ENCODE assay signal across 9 cellular contexts in genomic region chr15:34721802-34722795, GRCh38. TPM values are rescaled to one million over a fixed set of nuclear protein-coding genes. Genes with fewer than 3 reads are reported as not detected.
DNase-seq lines count a peak whose midpoint lies in the region; ATAC-seq lines count a peak whose summit lies in the region.
"Had no signal": no experiment of that assay in that cellular context is flagged by ENCODE, and none has a peak within 500 bp of the region (broad histone marks: within the 10 kb centered on the region; RNA-seq: fewer than 3 reads in every experiment).

No MANE protein-coding gene starts in this region.

- peak overlapping the region; percentile 19 to 31 for H3K27ac ChIP-seq in esophagus (ENCODE audit: low read depth in 2 of 2, low read length in 1 of 2)
- H3K27ac ChIP-seq: epithelial cell of prostate had no signal

- H3K27me3 ChIP-seq in esophagus (ENCODE audit: control insufficient read depth in 1 of 2, insufficient read depth in 2 of 2, low read length in 2 of 2): no peaks in the 10 kb centered on the region

- peaks cover 38 to 58% of the 10 kb centered on the region in 2 donors for H3K27me3 Mint-ChIP-seq in T-cell

- CTCF ChIA-PET in T-cell (lab: Charles Lee): no interaction called here

- WGBS in esophagus, 2 donors: 4 to 7% methylated on average over 32 to 34 of the region's 34 CpGs

- H3K36me3 ChIP-seq in ES-I3 (ENCODE audit: insufficient read depth, low read length) (no peaks in the 10 kb centered on the region), esophagus (ENCODE audit: control insufficient read depth in 2 of 2, insufficient read depth in 2 of 2, low read length in 1 of 2) (no peaks in the 10 kb centered on the region)

- DNase-seq in NCI-H774 (lab: John Stamatoyannopoulos, UW): peak; percentile 32
- DNase-seq in middle frontal gyrus (ENCODE audit: extremely low spot score, low spot score): peak; percentile 22
- no peak for DNase-seq in T-cell
- DNase-seq in cortex of kidney (lab: John Stamatoyannopoulos, UW): no peak

- H3K4me3 Mint-ChIP-seq in T-cell: no peak overlapping the region

- H3K4me1 ChIP-seq in ES-I3 (ENCODE audit: insufficient read depth, low read length) (peaks cover 18% of the 10 kb centered on the region; the same call in 1 of the 2 replicates), esophagus (ENCODE audit: control insufficient read depth in 2 of 2, insufficient read depth in 2 of 2, low read length in 1 of 2) (no peaks in the 10 kb centered on the region)

- no peak for ATAC-seq in T-cell (replicated peaks in 1 of 4)
- no peak for ATAC-seq in HG02973 (IDR thresholded peaks at IDR 0.05; ENCODE audit: unreplicated experiment)
- ATAC-seq in GM21717 (IDR thresholded peaks at IDR 0.05; ENCODE audit: unreplicated experiment): no peak

- POLR2A ChIA-PET in T-cell (lab: Charles Lee): no interaction called here

- no peaks in the 10 kb centered on the region for H3K36me3 Mint-ChIP-seq in T-cell

- no peak overlapping the region for H3K4me3 ChIP-seq in esophagus (ENCODE audit: low read depth in 1 of 2, low read length in 2 of 2)

- H3K9me3 ChIP-seq in ES-I3 (ENCODE audit: control insufficient read depth, insufficient read depth, low read length) (no peaks in the 10 kb centered on the region), esophagus (ENCODE audit: control insufficient read depth in 2 of 2, insufficient read depth in 1 of 2, low read depth in 1 of 2, low read length in 1 of 2) (no peaks in the 10 kb centered on the region)

- H3K27ac Mint-ChIP-seq in T-cell: no peak overlapping the region

- peak overlapping the region; percentile 64 for H3K9ac ChIP-seq in ES-I3 (ENCODE audit: low read depth, low read length)

- no peaks in the 10 kb centered on the region for H3K9me3 Mint-ChIP-seq in T-cell

- peaks cover 0 to 2% (median 0%) of the 10 kb centered on the region in 3 donors for H3K4me1 Mint-ChIP-seq in T-cell

RNA-seq across cellular contexts. Expression of gene GJD2, which starts 32.7 kb away (rescaled TPM):
- polyA plus RNA-seq in esophagus: under 1 TPM in 1 of 2 donors, not detected in 1; 0.02 TPM
- not detected for total RNA-seq in T-cell

Comparison
In these comparisons a context has a peak if more than half of its experiments do, and no peak if none do; other contexts are left out.
1. DNase-seq: peak in NCI-H774 (single experiment) and middle frontal gyrus (single experiment); none in T-cell (0 of 34) and cortex of kidney (single experiment).